In genomic region chr2:42510930-42511271, GRCh38 we compare ENCODE assay signal across 26 cellular contexts. TPM values are rescaled to one million over a fixed set of nuclear protein-coding genes. Genes with fewer than 3 reads are reported as not detected.
"Had no signal": no experiment of that assay in that cellular context is flagged by ENCODE, and none has a peak within 500 bp of the region (broad histone marks: within the 10 kb centered on the region; RNA-seq: fewer than 3 reads in every experiment).

No MANE protein-coding gene starts in this region.

- H3K79me2 ChIP-seq: hepatocyte had no signal

- DNase-seq: activated B cell treated with CpG ODN at 0.5 μM for 24 hours; activated CD4-positive, alpha-beta memory T cell treated with anti-CD3 and anti-CD28 coated beads, Interleukin-2, amount 10 ng/mL, durations not matched to agents 7 days and 5 days; activated CD4-positive, alpha-beta T cell treated with anti-CD3 and anti-CD28 coated beads for 4 hours; activated CD8-positive, alpha-beta memory T cell treated with anti-CD3 and anti-CD28 coated beads, Interleukin-2, amount 10 ng/mL, durations not matched to agents 7 days and 5 days; activated naive CD4-positive, alpha-beta T cell; activated naive CD8-positive, alpha-beta T cell treated with anti-CD3 and anti-CD28 coated beads, Interleukin-2, amount 10 ng/mL, durations not matched to agents 7 days and 5 days; amygdala; body of pancreas; caudate nucleus; effector memory CD8-positive, alpha-beta T cell; foreskin fibroblast; ovary; psoas muscle; right cardiac atrium; small intestine; stimulated activated CD4-positive, alpha-beta T cell treated with anti-CD3 and anti-CD28 coated beads, Interleukin-15, amount 100 ng/mL, for 24 hours; stimulated activated CD4-positive, alpha-beta T cell treated with anti-CD3 and anti-CD28 coated beads, Interleukin-2, amount 100 ng/mL, for 48 hours; stimulated activated naive CD8-positive, alpha-beta T cell treated with anti-CD3 and anti-CD28 coated beads, Interleukin-15, amount 100 ng/mL, for 72 hours; transverse colon had no signal

- H3K9me3 ChIP-seq: body of pancreas, ovary, psoas muscle, suprapubic skin, transverse colon, vagina had no signal

- FAIRE-seq: small intestine had no signal

- H3K4me3 ChIP-seq: body of pancreas, hepatocyte, ovary, psoas muscle, suprapubic skin, transverse colon, vagina had no signal

- H2AFZ ChIP-seq: hepatocyte had no signal

- H3K4me1 ChIP-seq: body of pancreas, psoas muscle, suprapubic skin, vagina had no signal

- H3K27me3 ChIP-seq: body of pancreas, hepatocyte, ovary, suprapubic skin, transverse colon, vagina had no signal

- H3K27ac ChIP-seq: body of pancreas, epithelial cell of prostate, hepatocyte, ovary, psoas muscle, suprapubic skin, transverse colon, vagina had no signal

- H3K36me3 ChIP-seq: ovary, suprapubic skin, transverse colon, vagina had no signal

- H3K4me2 ChIP-seq: hepatocyte had no signal

- ATAC-seq: activated CD8-positive, alpha-beta memory T cell treated with anti-CD3 and anti-CD28 coated beads, Interleukin-2, amount 10 ng/mL, durations not matched to agents 7 days and 5 days; activated T-helper 17 cell treated with anti-CD3 and anti-CD28 coated beads, Interleukin-2, amount 50 U/mL, for 72 hours; body of pancreas; effector memory CD8-positive, alpha-beta T cell; psoas muscle; right cardiac atrium had no signal

RNA-seq across cellular contexts. Expression of gene KCNG3, which starts 17.1 kb away (rescaled TPM):
- total RNA-seq: activated B cell treated with CpG ODN at 0.5 μM for 24 hours; activated CD4-positive, alpha-beta memory T cell treated with anti-CD3 and anti-CD28 coated beads, Interleukin-2, amount 10 ng/mL, durations not matched to agents 7 days and 5 days; activated CD8-positive, alpha-beta memory T cell treated with anti-CD3 and anti-CD28 coated beads, Interleukin-2, amount 10 ng/mL, durations not matched to agents 7 days and 5 days; activated T-helper 17 cell treated with anti-CD3 and anti-CD28 coated beads, Interleukin-2, amount 50 U/mL, for 72 hours; dermis microvascular lymphatic vessel endothelial cell; liver; psoas muscle; right cardiac atrium had no signal
- polyA plus RNA-seq: hepatocyte, liver, psoas muscle, right cardiac atrium had no signal
